In the genomic region with DNA sequence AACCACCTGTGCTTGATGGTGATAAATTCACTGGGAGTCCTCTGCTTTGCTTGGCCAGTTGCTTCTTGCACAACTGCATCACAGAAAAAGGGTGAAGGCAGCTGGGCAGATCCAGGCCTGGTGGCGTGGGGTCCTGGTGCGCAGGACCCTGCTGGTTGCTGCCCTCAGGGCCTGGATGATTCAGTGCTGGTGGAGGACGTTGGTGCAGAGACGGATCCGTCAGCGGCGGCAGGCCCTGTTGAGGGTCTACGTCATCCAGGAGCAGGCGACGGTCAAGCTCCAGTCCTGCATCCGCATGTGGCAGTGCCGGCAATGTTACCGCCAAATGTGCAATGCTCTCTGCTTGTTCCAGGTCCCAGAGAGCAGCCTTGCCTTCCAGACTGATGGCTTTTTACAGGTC, we compare ENCODE assay signal across 1 cellular context.
TF ChIP-seq lines count a peak whose summit lies in the region.

No MANE protein-coding gene starts in this region.

TF ChIP-seq in SK-N-SH treated with all-trans-retinoic acid at 6 μM for 48 hours, 23 proteins besides CTCF, POLR2A, EP300 and RAD21 (continued from another document):
- TF ChIP-seq ZNF70 (CRISPR knock-in tag; IDR thresholded peaks at IDR 0.05), result no peak
- no peak for TF ChIP-seq TOX (CRISPR knock-in tag; IDR thresholded peaks at IDR 0.05; ENCODE audit: borderline replicate concordance)
- TF ChIP-seq SNAI2 (CRISPR knock-in tag; IDR thresholded peaks at IDR 0.05), result no peak
- TF ChIP-seq RARB (CRISPR knock-in tag; IDR thresholded peaks at IDR 0.05), result no peak
- TF ChIP-seq ZNF8 (CRISPR knock-in tag; IDR thresholded peaks at IDR 0.05), result no peak
- TF ChIP-seq TCF4 (CRISPR knock-in tag; IDR thresholded peaks at IDR 0.05; ENCODE audit: borderline replicate concordance), result no peak
- TF ChIP-seq CSDC2 (CRISPR knock-in tag; IDR thresholded peaks at IDR 0.05), result no peak
- TF ChIP-seq, protein P1, sequence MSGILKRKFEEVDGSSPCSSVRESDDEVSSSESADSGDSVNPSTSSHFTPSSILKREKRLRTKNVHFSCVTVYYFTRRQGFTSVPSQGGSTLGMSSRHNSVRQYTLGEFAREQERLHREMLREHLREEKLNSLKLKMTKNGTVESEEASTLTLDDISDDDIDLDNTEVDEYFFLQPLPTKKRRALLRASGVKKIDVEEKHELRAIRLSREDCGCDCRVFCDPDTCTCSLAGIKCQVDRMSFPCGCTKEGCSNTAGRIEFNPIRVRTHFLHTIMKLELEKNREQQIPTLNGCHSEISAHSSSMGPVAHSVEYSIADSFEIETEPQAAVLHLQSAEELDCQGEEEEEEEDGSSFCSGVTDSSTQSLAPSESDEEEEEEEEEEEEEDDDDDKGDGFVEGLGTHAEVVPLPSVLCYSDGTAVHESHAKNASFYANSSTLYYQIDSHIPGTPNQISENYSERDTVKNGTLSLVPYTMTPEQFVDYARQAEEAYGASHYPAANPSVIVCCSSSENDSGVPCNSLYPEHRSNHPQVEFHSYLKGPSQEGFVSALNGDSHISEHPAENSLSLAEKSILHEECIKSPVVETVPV (CRISPR knock-in tag; IDR thresholded peaks at IDR 0.05), result no peak
- no peak for TF ChIP-seq ARNTL (CRISPR knock-in tag; IDR thresholded peaks at IDR 0.05; ENCODE audit: borderline replicate concordance, low read depth)
- TF ChIP-seq ZFP30 (CRISPR knock-in tag; IDR thresholded peaks at IDR 0.05), result no peak
- no peak for TF ChIP-seq GLIS3 (CRISPR knock-in tag; IDR thresholded peaks at IDR 0.05)
- TF ChIP-seq ZC3H10 (CRISPR knock-in tag; IDR thresholded peaks at IDR 0.05), result no peak
- TF ChIP-seq OSR1 (CRISPR knock-in tag; IDR thresholded peaks at IDR 0.05), result no peak
- TF ChIP-seq, protein P2, sequence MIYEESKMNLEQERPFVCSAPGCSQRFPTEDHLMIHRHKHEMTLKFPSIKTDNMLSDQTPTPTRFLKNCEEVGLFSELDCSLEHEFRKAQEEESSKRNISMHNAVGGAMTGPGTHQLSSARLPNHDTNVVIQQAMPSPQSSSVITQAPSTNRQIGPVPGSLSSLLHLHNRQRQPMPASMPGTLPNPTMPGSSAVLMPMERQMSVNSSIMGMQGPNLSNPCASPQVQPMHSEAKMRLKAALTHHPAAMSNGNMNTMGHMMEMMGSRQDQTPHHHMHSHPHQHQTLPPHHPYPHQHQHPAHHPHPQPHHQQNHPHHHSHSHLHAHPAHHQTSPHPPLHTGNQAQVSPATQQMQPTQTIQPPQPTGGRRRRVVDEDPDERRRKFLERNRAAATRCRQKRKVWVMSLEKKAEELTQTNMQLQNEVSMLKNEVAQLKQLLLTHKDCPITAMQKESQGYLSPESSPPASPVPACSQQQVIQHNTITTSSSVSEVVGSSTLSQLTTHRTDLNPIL (CRISPR knock-in tag; IDR thresholded peaks at IDR 0.05; ENCODE audit: low read depth), result no peak
